In the genomic region with DNA sequence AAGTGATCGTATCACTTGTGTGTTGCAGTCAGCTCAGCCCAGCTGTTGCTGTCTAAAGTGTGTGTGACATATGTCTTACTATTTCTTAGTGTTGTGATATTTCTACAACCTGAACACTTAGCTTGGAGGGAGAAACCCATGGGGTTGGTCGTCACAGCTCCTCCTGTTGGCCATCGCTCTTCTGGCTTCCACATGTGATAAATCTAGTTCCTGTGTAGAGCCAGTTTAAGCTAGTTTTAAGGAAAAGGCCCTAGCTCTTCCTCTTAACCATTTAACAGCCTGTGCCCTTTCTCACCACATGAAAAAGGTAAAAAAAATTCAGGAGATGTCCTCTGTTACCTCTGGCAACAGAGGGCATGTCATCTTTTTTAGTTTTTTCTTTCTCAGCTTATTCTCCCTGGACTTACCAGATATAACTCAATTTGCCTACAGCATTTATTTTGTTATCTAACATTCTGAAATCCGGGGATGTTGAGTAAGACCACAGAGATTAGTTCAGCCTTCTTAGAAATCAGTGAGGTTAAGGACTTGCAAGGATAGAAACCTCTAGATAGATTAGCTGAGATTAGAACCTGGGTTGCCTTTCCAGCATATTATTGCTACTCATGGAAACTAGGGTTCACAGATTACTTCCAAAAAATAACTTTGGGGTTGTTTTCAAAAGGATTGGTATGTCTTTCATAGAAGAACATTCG, we compare ENCODE assay signal across 8 cellular contexts.
A peak's percentile ranks its signal among the peaks of the same experiment; 100 is the strongest.
DNase-seq lines count a peak whose midpoint lies in the region; ATAC-seq and TF ChIP-seq lines count a peak whose summit lies in the region.

No MANE protein-coding gene starts in this region.

- intact Hi-C loops in Calu3 (cut with micrococcal nuclease; ENCODE audit: unreplicated experiment), result no loop called here
- intact Hi-C loops in activated T-helper 2 cell treated with anti-CD3 and anti-CD28 coated beads, Interferon-gamma antibody, Interleukin-2, Interleukin-4, amounts not matched to agents 10 μg/mL and 5 μg/mL and 100 μg/mL, durations not matched to agents 14 hours and 24 hours and 36 hours (cut with micrococcal nuclease), result loop anchor here (10.0 kb wide), 1 partner anchor 127 kb away; no protein-coding TSS in a partner anchor

- peak; percentile 36 for TF ChIP-seq CTCF in 22Rv1 (IDR thresholded peaks at IDR 0.05)
- peak; percentile 22; the same call in 1 of the 2 replicates for TF ChIP-seq CTCF in OCI-LY3 (IDR thresholded peaks at IDR 0.05; ENCODE audit: low read depth, low read length)
- TF ChIP-seq CTCF in fibroblast of mammary gland (conservative IDR thresholded peaks at IDR 0.05; ENCODE audit: control insufficient read depth, insufficient read depth, low read depth, low read length), result peak; percentile 37
- TF ChIP-seq CTCF in Calu3 (IDR thresholded peaks at IDR 0.05; ENCODE audit: unreplicated experiment), result no peak

- H3K9me3 ChIP-seq in OCI-LY3 (ENCODE audit: insufficient read depth, low read length), result no peaks in the 10 kb centered on the region

- H3K27me3 Mint-ChIP-seq in Calu3 (ENCODE audit: unreplicated experiment), result no peaks in the 10 kb centered on the region
- H3K27me3 Mint-ChIP-seq in activated T-helper 2 cell treated with anti-CD3 and anti-CD28 coated beads, Interferon-gamma antibody, Interleukin-2, Interleukin-4, amounts not matched to agents 10 μg/mL and 5 μg/mL and 100 μg/mL, durations not matched to agents 14 hours and 24 hours and 36 hours (ENCODE audit: low read depth), result no peaks in the 10 kb centered on the region

- CTCF ChIA-PET in Calu3 (lab: Charles Lee), result interaction anchor here (2.2 kb wide), 1 partner anchor 106 kb away, joined by 21 read pairs; no protein-coding TSS in a partner anchor

- H3K36me3 Mint-ChIP-seq in Calu3 (ENCODE audit: insufficient read depth, unreplicated experiment), result no peaks in the 10 kb centered on the region
- H3K36me3 Mint-ChIP-seq in activated T-helper 2 cell treated with anti-CD3 and anti-CD28 coated beads, Interferon-gamma antibody, Interleukin-2, Interleukin-4, amounts not matched to agents 10 μg/mL and 5 μg/mL and 100 μg/mL, durations not matched to agents 14 hours and 24 hours and 36 hours (ENCODE audit: low read depth), result peaks cover 60% of the 10 kb centered on the region

- no TSS peak for BruUV-seq in Calu3 (replicated peaks; lab: Mats Ljungman, UMichigan)

- no peak overlapping the region for H3K27ac Mint-ChIP-seq in Calu3 (ENCODE audit: unreplicated experiment)
- H3K27ac Mint-ChIP-seq in activated T-helper 2 cell treated with anti-CD3 and anti-CD28 coated beads, Interferon-gamma antibody, Interleukin-2, Interleukin-4, amounts not matched to agents 10 μg/mL and 5 μg/mL and 100 μg/mL, durations not matched to agents 14 hours and 24 hours and 36 hours, result no peak overlapping the region

- H3K79me2 ChIP-seq in OCI-LY3 (ENCODE audit: low read length), result no peaks in the 10 kb centered on the region

- H3K4me3 Mint-ChIP-seq in Calu3 (ENCODE audit: low read depth, unreplicated experiment), result no peak overlapping the region
- H3K4me3 Mint-ChIP-seq in activated T-helper 2 cell treated with anti-CD3 and anti-CD28 coated beads, Interferon-gamma antibody, Interleukin-2, Interleukin-4, amounts not matched to agents 10 μg/mL and 5 μg/mL and 100 μg/mL, durations not matched to agents 14 hours and 24 hours and 36 hours (ENCODE audit: low read depth), result no peak overlapping the region

- H2AFZ ChIP-seq in OCI-LY3 (ENCODE audit: low read depth, low read length), result no peak overlapping the region

- H4K20me1 ChIP-seq in OCI-LY3 (ENCODE audit: insufficient read depth, low read length), result peaks cover 2% of the 10 kb centered on the region; the same call in 1 of the 2 replicates

- H3K27ac ChIP-seq in 22Rv1 (no peak overlapping the region), OCI-LY3 (ENCODE audit: low read length) (no peak overlapping the region)

- peaks cover 44% of the 10 kb centered on the region for H3K36me3 ChIP-seq in OCI-LY3 (replicated peaks; ENCODE audit: low read depth, low read length)

- no peaks in the 10 kb centered on the region for H3K27me3 ChIP-seq in OCI-LY3 (ENCODE audit: low read depth, low read length)

- no peak overlapping the region for H3K4me3 ChIP-seq in OCI-LY3 (ENCODE audit: low read length)
- H3K4me3 ChIP-seq in fibroblast of mammary gland (ENCODE audit: control insufficient read depth, low read depth, low read length), result no peak overlapping the region

- no peak for ATAC-seq in GM19023 (IDR thresholded peaks at IDR 0.05; ENCODE audit: unreplicated experiment)

- no peak overlapping the region for H3K4me2 ChIP-seq in OCI-LY3 (ENCODE audit: low read length)

- peaks cover 12% of the 10 kb centered on the region for H3K4me1 ChIP-seq in OCI-LY3 (ENCODE audit: low read length)

- peak; percentile 7 for DNase-seq in GDM1 (lab: John Stamatoyannopoulos, UW)
- peak; percentile 39 for DNase-seq in fibroblast of mammary gland (ENCODE audit: low read depth)
- no peak for DNase-seq in HK-2 (ENCODE audit: unreplicated experiment)
- DNase-seq in Calu3, result no peak
- no peak for DNase-seq in activated T-helper 2 cell treated with anti-CD3 and anti-CD28 coated beads, Interferon-gamma antibody, Interleukin-2, Interleukin-4, amounts not matched to agents 10 μg/mL and 5 μg/mL and 100 μg/mL, durations not matched to agents 14 hours and 24 hours and 36 hours (ENCODE audit: low spot score)

- H3K9me3 Mint-ChIP-seq in Calu3 (ENCODE audit: low read depth, unreplicated experiment), result no peaks in the 10 kb centered on the region
- H3K9me3 Mint-ChIP-seq in activated T-helper 2 cell treated with anti-CD3 and anti-CD28 coated beads, Interferon-gamma antibody, Interleukin-2, Interleukin-4, amounts not matched to agents 10 μg/mL and 5 μg/mL and 100 μg/mL, durations not matched to agents 14 hours and 24 hours and 36 hours, result no peaks in the 10 kb centered on the region

- no peaks in the 10 kb centered on the region for H3K4me1 Mint-ChIP-seq in Calu3 (ENCODE audit: low read depth, unreplicated experiment)
- peaks cover 4% of the 10 kb centered on the region for H3K4me1 Mint-ChIP-seq in activated T-helper 2 cell treated with anti-CD3 and anti-CD28 coated beads, Interferon-gamma antibody, Interleukin-2, Interleukin-4, amounts not matched to agents 10 μg/mL and 5 μg/mL and 100 μg/mL, durations not matched to agents 14 hours and 24 hours and 36 hours (ENCODE audit: low read depth)

- no peak overlapping the region for H3K9ac ChIP-seq in OCI-LY3 (ENCODE audit: low read length)

Comparison
In these comparisons a context has a peak if more than half of its experiments do, and no peak if none do; other contexts are left out.
1. DNase-seq: peak in GDM1 (single experiment) and fibroblast of mammary gland (single experiment); none in HK-2 (single experiment), Calu3 (single experiment) and activated T-helper 2 cell treated with anti-CD3 and anti-CD28 coated beads, Interferon-gamma antibody, Interleukin-2, Interleukin-4, amounts not matched to agents 10 μg/mL and 5 μg/mL and 100 μg/mL, durations not matched to agents 14 hours and 24 hours and 36 hours (single experiment).